ENCODE assay signal across 21 cellular contexts in genomic region chr17:62902573-62903229, GRCh38.
DNase-seq lines count a peak whose midpoint lies in the region; ATAC-seq, FAIRE-seq and TF ChIP-seq lines count a peak whose summit lies in the region.
"Had no signal": no experiment of that assay in that cellular context is flagged by ENCODE, and none has a peak within 500 bp of the region (broad histone marks: within the 10 kb centered on the region; RNA-seq: fewer than 3 reads in every experiment).

No MANE protein-coding gene starts in this region.

- H3F3A ChIP-seq in SK-N-SH (replicated peaks; ENCODE audit: insufficient read depth) = no peaks in the 10 kb centered on the region

- TF ChIP-seq POLR2A in endothelial cell of umbilical vein (IDR thresholded peaks at IDR 0.05; ENCODE audit: low read depth, low read length) (no peak), body of pancreas (IDR thresholded peaks at IDR 0.05) (no peak)

- intact Hi-C loops in endothelial cell of umbilical vein (cut with micrococcal nuclease) = no loop called here
- intact Hi-C loops in body of pancreas (cut with DNase I) = no loop called here

- H3K4me3 ChIP-seq in SK-N-SH (ENCODE audit: low read depth in 2 of 2, low read length in 1 of 2) (no peak overlapping the region), endothelial cell of umbilical vein (replicated peaks in 1 of 3; ENCODE audit: insufficient read depth in 1 of 3, low read depth in 1 of 3, low read length in 3 of 3) (no peak overlapping the region), body of pancreas (no peak overlapping the region)
- H3K4me3 ChIP-seq: GM23338 had no signal

- TF ChIP-seq CTCF in SK-N-SH (IDR thresholded peaks at IDR 0.05) = no peak
- TF ChIP-seq CTCF in endothelial cell of umbilical vein (IDR thresholded peaks at IDR 0.05; ENCODE audit: extremely low read depth in 1 of 2, insufficient read depth in 1 of 2, low read depth in 1 of 2, low read length in 2 of 2) = no peak
- no peak for TF ChIP-seq CTCF in body of pancreas (IDR thresholded peaks at IDR 0.05)

- H3K9ac ChIP-seq in SK-N-SH (no peak overlapping the region), endothelial cell of umbilical vein (replicated peaks; ENCODE audit: extremely low read depth, insufficient read depth, low read length) (no peak overlapping the region)

- H3K27ac ChIP-seq in SK-N-SH (ENCODE audit: low read depth in 2 of 2, low read length in 1 of 2) = no peak overlapping the region
- H3K27ac ChIP-seq in endothelial cell of umbilical vein (ENCODE audit: insufficient read depth, low read depth, low read length) = no peak overlapping the region
- H3K27ac ChIP-seq in body of pancreas = no peak overlapping the region

- H3K27me3 ChIP-seq in SK-N-SH (ENCODE audit: insufficient read depth) (no peaks in the 10 kb centered on the region), endothelial cell of umbilical vein (ENCODE audit: control insufficient read depth in 2 of 2, insufficient read depth in 2 of 2, low read length in 2 of 2) (no peaks in the 10 kb centered on the region), body of pancreas (no peaks in the 10 kb centered on the region)

- dilution Hi-C loops in endothelial cell of umbilical vein (cut with MboI; ENCODE audit: extremely low pct_ligation_motif_present, low sequenced_read_pairs) = no loop called here

- peak; percentile 32 for DNase-seq in SK-N-SH
- peak; percentile 25 to 68 for DNase-seq in NCI-H526 (lab: John Stamatoyannopoulos, UW)
- peak; percentile 32 for DNase-seq in endothelial cell of umbilical vein (ENCODE audit: low read depth, low spot score)
- DNase-seq in urothelium cell line (ENCODE audit: low spot score) = no peak
- no peak for DNase-seq in body of pancreas
- DNase-seq: Calu3; CD4-positive, CD25-positive, alpha-beta regulatory T cell; DND-41; GDM1; Kasumi-1; NCI-H1417; NCI-H1930; NCI-H524 treated with DMSO at 0.1 percent for 48 hours had no signal

- no peak for TF ChIP-seq EP300 in SK-N-SH (IDR thresholded peaks at IDR 0.05; ENCODE audit: borderline replicate concordance in 1 of 2, low read depth in 1 of 2, low read length in 1 of 2)

- no TSS peak for BruUV-seq in endothelial cell of umbilical vein (replicated peaks; lab: Mats Ljungman, UMichigan)

- CTCF ChIA-PET in SK-N-SH (lab: Yijun Ruan, JAX) = interaction anchor here (0.6 kb wide), 1 partner anchor 453 kb away, joined by 3 read pairs; no protein-coding TSS in a partner anchor
- CTCF ChIA-PET in endothelial cell of umbilical vein (lab: Charles Lee) = no interaction called here

- no peaks in the 10 kb centered on the region for H3K9me1 ChIP-seq in endothelial cell of umbilical vein (replicated peaks; ENCODE audit: control insufficient read depth, extremely low read depth, insufficient read depth, low read length)

- WGBS in SK-N-SH (ENCODE audit: low lambda C conversion rate) = 64% methylated on average over 4 of the region's 4 CpGs
- WGBS in body of pancreas, 2 donors = 55 to 79% methylated on average over 4 of the region's 4 CpGs

- ATAC-seq in SK-N-SH treated with all-trans-retinoic acid at 6 μM for 48 hours (no peak), GM18868 (IDR thresholded peaks at IDR 0.05; ENCODE audit: unreplicated experiment) (no peak), HG02840 (IDR thresholded peaks at IDR 0.05; ENCODE audit: low FRiP score, unreplicated experiment) (no peak), body of pancreas (no peak)
- ATAC-seq: GM23338, HepG2, Right ventricle myocardium inferior had no signal

- no peak overlapping the region for H3K4me2 ChIP-seq in SK-N-SH
- no peak overlapping the region for H3K4me2 ChIP-seq in endothelial cell of umbilical vein (ENCODE audit: insufficient read depth, low read length)
- H3K4me2 ChIP-seq: GM23338 had no signal

- POLR2A ChIA-PET in SK-N-SH (lab: Yijun Ruan, JAX) = no interaction called here
- POLR2A ChIA-PET in endothelial cell of umbilical vein (lab: Charles Lee) = no interaction called here

- TF ChIP-seq RAD21 in SK-N-SH (IDR thresholded peaks at IDR 0.05; ENCODE audit: low read length) = no peak

- no peak overlapping the region for H2AFZ ChIP-seq in SK-N-SH (ENCODE audit: low read depth)
- peak overlapping the region; percentile 46 for H2AFZ ChIP-seq in endothelial cell of umbilical vein (ENCODE audit: low read depth, low read length)
- H2AFZ ChIP-seq: GM23338 had no signal

- H3K4me1 ChIP-seq in SK-N-SH (ENCODE audit: control insufficient read depth in 1 of 2, insufficient read depth in 2 of 2, low read depth in 1 of 2, low read length in 1 of 2) (peaks cover 6 to 7% of the 10 kb centered on the region in 2 experiments; a peak in 3 of 4 replicates), endothelial cell of umbilical vein (ENCODE audit: control insufficient read depth, extremely low read depth, insufficient read depth, low read length) (peaks cover 8% of the 10 kb centered on the region), body of pancreas (no peaks in the 10 kb centered on the region)

- H4K20me1 ChIP-seq in SK-N-SH (ENCODE audit: insufficient read depth) (no peaks in the 10 kb centered on the region), endothelial cell of umbilical vein (replicated peaks; ENCODE audit: control insufficient read depth, extremely low read depth, insufficient read depth, low read length) (no peaks in the 10 kb centered on the region)

- FAIRE-seq in endothelial cell of umbilical vein (lab: Jason Lieb, UNC) = no peak
- FAIRE-seq in urothelium cell line (lab: Jason Lieb, UNC) = peak; percentile 27
- FAIRE-seq: A204.1, GM12892, HepG2 had no signal

- H3K9me2 ChIP-seq in SK-N-SH = no peaks in the 10 kb centered on the region

- no peaks in the 10 kb centered on the region for H3K36me3 ChIP-seq in SK-N-SH (replicated peaks in 1 of 2; ENCODE audit: control insufficient read depth in 1 of 2, insufficient read depth in 2 of 2, low read length in 1 of 2)
- H3K36me3 ChIP-seq in endothelial cell of umbilical vein (ENCODE audit: control insufficient read depth in 2 of 2, extremely low read depth in 1 of 2, insufficient read depth in 2 of 2, low read length in 2 of 2) = no peaks in the 10 kb centered on the region
- no peaks in the 10 kb centered on the region for H3K36me3 ChIP-seq in body of pancreas (replicated peaks in 1 of 2; ENCODE audit: insufficient read depth in 1 of 2, low read depth in 2 of 2)

- H3K79me2 ChIP-seq in SK-N-SH (ENCODE audit: insufficient read depth) (no peaks in the 10 kb centered on the region), endothelial cell of umbilical vein (ENCODE audit: control insufficient read depth, insufficient read depth, low read length) (no peaks in the 10 kb centered on the region)

- H3K9me3 ChIP-seq in SK-N-SH = no peaks in the 10 kb centered on the region
- no peaks in the 10 kb centered on the region for H3K9me3 ChIP-seq in endothelial cell of umbilical vein (replicated peaks; ENCODE audit: control insufficient read depth, insufficient read depth, low read length)
- no peaks in the 10 kb centered on the region for H3K9me3 ChIP-seq in body of pancreas

TF ChIP-seq in SK-N-SH, 30 proteins besides CTCF, POLR2A, EP300 and RAD21:
- TF ChIP-seq RCOR1 (IDR thresholded peaks at IDR 0.05; ENCODE audit: low read length) = peak; percentile 13; the same call in 1 of the 2 replicates
- no peak for TF ChIP-seq RXRA (IDR thresholded peaks at IDR 0.05; ENCODE audit: borderline replicate concordance, low read depth)

TF ChIP-seq in SK-N-SH treated with all-trans-retinoic acid at 6 μM for 48 hours, 23 proteins besides CTCF, POLR2A, EP300 and RAD21 (continues in another document):
- no peak for TF ChIP-seq TCF4 (CRISPR knock-in tag; IDR thresholded peaks at IDR 0.05; ENCODE audit: borderline replicate concordance)
- TF ChIP-seq ZC3H10 (CRISPR knock-in tag; IDR thresholded peaks at IDR 0.05) = no peak
- TF ChIP-seq ZNF565 (CRISPR knock-in tag; conservative IDR thresholded peaks at IDR 0.05; ENCODE audit: low read depth) = no peak
- no peak for TF ChIP-seq GLIS3 (CRISPR knock-in tag; IDR thresholded peaks at IDR 0.05)
- TF ChIP-seq PPARA (CRISPR knock-in tag; IDR thresholded peaks at IDR 0.05; ENCODE audit: borderline replicate concordance) = no peak
- no peak for TF ChIP-seq ZNF70 (CRISPR knock-in tag; IDR thresholded peaks at IDR 0.05)
- TF ChIP-seq TOX (CRISPR knock-in tag; IDR thresholded peaks at IDR 0.05; ENCODE audit: borderline replicate concordance) = no peak

TF ChIP-seq in endothelial cell of umbilical vein, 7 proteins besides CTCF, POLR2A, EP300 and RAD21:
- TF ChIP-seq GATA2 (IDR thresholded peaks at IDR 0.05; ENCODE audit: insufficient read depth, insufficient read length, low read depth, low read length) (no peak), FOS (IDR thresholded peaks at IDR 0.05; ENCODE audit: borderline replicate concordance, insufficient read depth, low read length) (no peak), EZH2 (IDR thresholded peaks at IDR 0.05; ENCODE audit: borderline replicate concordance, low read depth, low read length, severe bottlenecking) (no peak), POLR2AphosphoS5 (IDR thresholded peaks at IDR 0.05; ENCODE audit: insufficient read depth, low read depth, low read length) (no peak), MYC (IDR thresholded peaks at IDR 0.05; ENCODE audit: low read depth, low read length) (no peak), JUN (IDR thresholded peaks at IDR 0.05; ENCODE audit: borderline replicate concordance, insufficient read depth, insufficient read length, low read depth) (no peak)
- TF ChIP-seq, protein P1, sequence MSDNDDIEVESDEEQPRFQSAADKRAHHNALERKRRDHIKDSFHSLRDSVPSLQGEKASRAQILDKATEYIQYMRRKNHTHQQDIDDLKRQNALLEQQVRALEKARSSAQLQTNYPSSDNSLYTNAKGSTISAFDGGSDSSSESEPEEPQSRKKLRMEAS (IDR thresholded peaks at IDR 0.05; ENCODE audit: insufficient read depth, insufficient read length) = no peak

Comparison
In these comparisons a context has a peak if more than half of its experiments do, and no peak if none do; other contexts are left out.
1. DNase-seq: peak in SK-N-SH (single experiment), NCI-H526 (2 of 2) and endothelial cell of umbilical vein (single experiment); none in urothelium cell line (single experiment) and body of pancreas (0 of 4).